10 cellular contexts compared by ENCODE assay signal in genomic region chr7:90552521-90552920, GRCh38. TPM values are rescaled to one million over a fixed set of nuclear protein-coding genes. Genes with fewer than 3 reads are reported as not detected.
DNase-seq lines count a peak whose midpoint lies in the region; ATAC-seq, FAIRE-seq and TF ChIP-seq lines count a peak whose summit lies in the region.
"Had no signal": no experiment of that assay in that cellular context is flagged by ENCODE, and none has a peak within 500 bp of the region (broad histone marks: within the 10 kb centered on the region; RNA-seq: fewer than 3 reads in every experiment).

No MANE protein-coding gene starts in this region.

- H3K9ac ChIP-seq in HepG2 (ENCODE audit: insufficient read depth, low read depth, low read length), result no peak overlapping the region

- no TSS peak for BruUV-seq in HepG2 (replicated peaks; lab: Mats Ljungman, UMichigan)

- H4K20me1 ChIP-seq in HepG2 (ENCODE audit: insufficient read depth, low read length), result no peaks in the 10 kb centered on the region

- no peaks in the 10 kb centered on the region for H3K79me2 ChIP-seq in HepG2 (ENCODE audit: insufficient read depth, low read length)

- H3K36me3 ChIP-seq in HepG2 (replicated peaks in 1 of 2; ENCODE audit: control insufficient read depth in 1 of 2, insufficient read depth in 2 of 2, low read length in 2 of 2) (no peaks in the 10 kb centered on the region), MG63 (no peaks in the 10 kb centered on the region)

- H3K27me3 ChIP-seq in HepG2 (ENCODE audit: control insufficient read depth in 1 of 2, insufficient read depth in 2 of 2, low read length in 2 of 2) (no peaks in the 10 kb centered on the region), MG63 (no peaks in the 10 kb centered on the region)

- CTCF ChIA-PET in HepG2 (lab: Yijun Ruan, JAX; ENCODE audit: low intra/inter-chr PET ratio, low total read pairs), result no interaction called here

- TF ChIP-seq RAD21 in HepG2 (CRISPR knock-in tag; IDR thresholded peaks at IDR 0.05), result no peak

- H3K4me1 ChIP-seq in HepG2 (ENCODE audit: insufficient read depth, low read length), result peaks cover 6% of the 10 kb centered on the region; the same call in 1 of the 2 replicates

- 6% methylated on average over 1 of the region's 1 CpG for WGBS in HepG2 (ENCODE audit: low lambda C conversion rate)

- ATAC-seq in HepG2, result no peak

- intact Hi-C loops in HepG2 (cut with micrococcal nuclease; ENCODE audit: unreplicated experiment), result loop anchor here (1.0 kb wide), 1 partner anchor 77 kb away; no protein-coding TSS in a partner anchor

- no peak overlapping the region for H2AFZ ChIP-seq in HepG2 (ENCODE audit: low read length)

- peak; percentile 43 for DNase-seq in CD1c-positive myeloid dendritic cell (ENCODE audit: extremely low spot score)
- DNase-seq in KBM-7, result peak; percentile 6
- peak; percentile 13 for DNase-seq in astrocyte of the cerebellum (ENCODE audit: low read depth)
- no peak for DNase-seq in HepG2 (ENCODE audit: low spot score)
- no peak for DNase-seq in MG63
- no peak for DNase-seq in superior temporal gyrus (ENCODE audit: extremely low spot score)
- no peak for DNase-seq in NCI-H187 treated with DMSO at 0.1 percent for 48 hours (lab: John Stamatoyannopoulos, UW)
- no peak for DNase-seq in SKM-1 treated with dmso at 0.1 percent for 144 hours (lab: John Stamatoyannopoulos, UW; ENCODE audit: unreplicated experiment)
- DNase-seq: activated CD4-positive, alpha-beta T cell treated with anti-CD3 and anti-CD28 coated beads, Interleukin-2, amount 10 ng/mL, durations not matched to agents 24 days and 14 days had no signal

- H3K4me3 ChIP-seq in astrocyte of the cerebellum (ENCODE audit: low read depth, low read length), result no peak overlapping the region
- H3K4me3 ChIP-seq in HepG2 (replicated peaks in 1 of 3; ENCODE audit: insufficient read depth in 1 of 3, low read depth in 2 of 3, low read length in 3 of 3), result no peak overlapping the region
- H3K4me3 ChIP-seq in MG63, result no peak overlapping the region

- H3K4me2 ChIP-seq in HepG2 (ENCODE audit: low read depth, low read length), result no peak overlapping the region

- POLR2A ChIA-PET in HepG2 (lab: Yijun Ruan, JAX), result no interaction called here

- in situ Hi-C loops in KBM-7 (cut with MboI; ENCODE audit: low pct_unique_long_range_greater_than_20kb, low sequenced_read_pairs) (no loop called here), astrocyte of the cerebellum (cut with HindIII; ENCODE audit: low sequenced_read_pairs) (no loop called here), HepG2 (cut with HindIII; ENCODE audit: extremely low pct_ligation_motif_present, low pct_unique_long_range_greater_than_20kb) (no loop called here)

- H3K9me3 ChIP-seq in HepG2 (ENCODE audit: low read length), result no peaks in the 10 kb centered on the region
- no peaks in the 10 kb centered on the region for H3K9me3 ChIP-seq in MG63

- H3K27ac ChIP-seq in HepG2 (ENCODE audit: extremely low read length, insufficient read depth, low read length), result no peak overlapping the region

- TF ChIP-seq CTCF in astrocyte of the cerebellum (IDR thresholded peaks at IDR 0.05; ENCODE audit: low read depth, low read length, missing control alignments) (no peak), HepG2 (CRISPR knock-in tag; IDR thresholded peaks at IDR 0.05) (no peak)

- FAIRE-seq in HepG2 (lab: Jason Lieb, UNC), result no peak
- FAIRE-seq: astrocyte had no signal

- no peak for TF ChIP-seq POLR2A in HepG2 (IDR thresholded peaks at IDR 0.05; ENCODE audit: insufficient read depth in 1 of 2, low read depth in 2 of 2, low read length in 2 of 2)

- TF ChIP-seq EP300 in HepG2 (IDR thresholded peaks at IDR 0.05; ENCODE audit: low read depth in 2 of 2, low read length in 2 of 2) (no peak), HepG2 (CRISPR knock-in tag; IDR thresholded peaks at IDR 0.05; ENCODE audit: borderline replicate concordance) (no peak)

TF ChIP-seq in HepG2, 621 proteins besides CTCF, POLR2A, EP300 and RAD21:
- TF ChIP-seq ZNF563 (CRISPR knock-in tag; IDR thresholded peaks at IDR 0.05) (no peak), STAG1 (CRISPR knock-in tag; IDR thresholded peaks at IDR 0.05) (peak; percentile 19; the same call in 1 of the 2 replicates), CREBL2 (CRISPR knock-in tag; IDR thresholded peaks at IDR 0.05; ENCODE audit: borderline replicate concordance) (no peak), IKZF1 (IDR thresholded peaks at IDR 0.05) (no peak)

RNA-seq across cellular contexts. Expression of gene CDK14, which starts 43.6 kb away (rescaled TPM):
- 0.66 and 0.71 TPM in 2 replicates for total RNA-seq in HepG2 (2016; rRNA removed; fragmentation: Illumina TruSeq; extraction: Trizol)
- 1.3 and 1.9 TPM in 2 replicates for total RNA-seq in HepG2 (2016; cell fraction: cytosol; rRNA removed; fragmentation: Illumina TruSeq; extraction: Trizol; ENCODE audit: low read depth)
- 1.0 and 1.3 TPM in 2 replicates for total RNA-seq in HepG2 (2016; cell fraction: insoluble cytoplasmic fraction; rRNA removed; fragmentation: Illumina TruSeq; extraction: Trizol)
- 0.74 and 1.5 TPM in 2 replicates for total RNA-seq in HepG2 (2016; cell fraction: membrane; rRNA removed; fragmentation: Illumina TruSeq; extraction: Trizol)
- total RNA-seq in HepG2 (2016; cell fraction: nucleus; rRNA removed; fragmentation: Illumina TruSeq; extraction: Trizol), result 1.3 and 1.6 TPM in 2 replicates
- polyA plus RNA-seq in HepG2 (2011; rRNA removed), result 0.16 and 0.26 TPM in 2 replicates
- polyA plus RNA-seq in HepG2 (2011; cell fraction: cytosol; rRNA removed), result 0.07 and 0.14 TPM in 2 replicates
- 0.06 and 0.64 TPM in 2 replicates for polyA plus RNA-seq in HepG2 (2011; cell fraction: nucleus; rRNA removed)
- polyA plus RNA-seq in HepG2 (2012), result 0.27 and 0.28 TPM in 2 replicates
- 0.12 and 0.19 TPM in 2 replicates for polyA plus RNA-seq in HepG2 (2016; cell fraction: cytosol; fragmentation: Illumina TruSeq; extraction: Trizol; ENCODE audit: low read depth)
- 0.29 and 1.1 TPM in 2 replicates for polyA plus RNA-seq in HepG2 (2016; cell fraction: insoluble cytoplasmic fraction; fragmentation: Illumina TruSeq; extraction: Trizol; ENCODE audit: low read depth)
- polyA plus RNA-seq in HepG2 (2016; cell fraction: membrane; fragmentation: Illumina TruSeq; extraction: Trizol; ENCODE audit: low read depth), result 0.07 and 0.38 TPM in 2 replicates
- polyA plus RNA-seq in HepG2 (2016; cell fraction: nucleus; fragmentation: Illumina TruSeq; extraction: Trizol; ENCODE audit: insufficient read depth, low read depth), result 0.18 and 1.0 TPM in 2 replicates
- polyA minus RNA-seq in HepG2 (2011; rRNA and poly(A)+ RNA removed; ENCODE audit: low replicate concordance), result 0.32 and 39.9 TPM in 2 replicates
- 0.09 and 0.30 TPM in 2 replicates for polyA minus RNA-seq in HepG2 (2011; cell fraction: cytosol; rRNA and poly(A)+ RNA removed)
- 3.6 and 5.2 TPM in 2 replicates for polyA minus RNA-seq in HepG2 (2011; cell fraction: nucleus; rRNA and poly(A)+ RNA removed)
- 7.5 and 13.2 TPM in 2 replicates for total RNA-seq in MG63 (2014; rRNA removed; shearing (Covaris generic); ENCODE audit: low replicate concordance)

Comparison
In these comparisons a context has a peak if more than half of its experiments do, and no peak if none do; other contexts are left out.
1. DNase-seq: peak in CD1c-positive myeloid dendritic cell (single experiment), KBM-7 (single experiment) and astrocyte of the cerebellum (single experiment); none in HepG2 (single experiment), MG63 (single experiment), superior temporal gyrus (single experiment), NCI-H187 treated with DMSO at 0.1 percent for 48 hours (single experiment) and SKM-1 treated with dmso at 0.1 percent for 144 hours (single experiment).